In genomic region chr2:148602918-148603561, GRCh38 we compare ENCODE assay signal across 15 cellular contexts. TPM values are rescaled to one million over a fixed set of nuclear protein-coding genes. Genes with fewer than 3 reads are reported as not detected.
DNase-seq lines count a peak whose midpoint lies in the region; ATAC-seq and TF ChIP-seq lines count a peak whose summit lies in the region.
"Had no signal": no experiment of that assay in that cellular context is flagged by ENCODE, and none has a peak within 500 bp of the region (broad histone marks: within the 10 kb centered on the region; RNA-seq: fewer than 3 reads in every experiment).

No MANE protein-coding gene starts in this region.

- no peak for TF ChIP-seq CTCF in Calu3 (IDR thresholded peaks at IDR 0.05; ENCODE audit: unreplicated experiment)

- peaks cover 10% of the 10 kb centered on the region for H3K9me3 Mint-ChIP-seq in activated T-cell treated with anti-CD3 and anti-CD28 coated beads, Interleukin-2, amount 50 U/mL, for 24 hours
- H3K9me3 Mint-ChIP-seq in Calu3 (ENCODE audit: low read depth, unreplicated experiment) = no peaks in the 10 kb centered on the region
- H3K9me3 Mint-ChIP-seq: effector memory CD8-positive, alpha-beta T cell had no signal

- no peak for DNase-seq in activated T-cell treated with anti-CD3 and anti-CD28 coated beads, Interleukin-2, amount 50 U/mL, for 24 hours
- DNase-seq in activated T-cell treated with anti-CD3 and anti-CD28 coated beads for 4 hours (no peak), Calu3 (no peak), mucosa of gallbladder (ENCODE audit: low spot score) (no peak), middle frontal gyrus (ENCODE audit: extremely low spot score, low spot score) (no peak)
- peak; percentile 53 for DNase-seq in stimulated activated CD4-positive, alpha-beta T cell treated with anti-CD3 and anti-CD28 coated beads, Interleukin-1b, Interleukin-23, amount 100 ng/mL, for 48 hours
- DNase-seq: effector memory CD8-positive, alpha-beta T cell; NCI-H2081 treated with DMSO at 0.1 percent for 48 hours; NK-92 treated with Interleukin-12 subunit alpha and Interleukin-12 subunit beta, amount 100 ng/mL, for 24 hours; uterus had no signal

- H3K27ac Mint-ChIP-seq in activated T-cell treated with anti-CD3 and anti-CD28 coated beads, Interleukin-2, amount 50 U/mL, for 24 hours = peak overlapping the region; percentile 95
- no peak overlapping the region for H3K27ac Mint-ChIP-seq in Calu3 (ENCODE audit: unreplicated experiment)
- H3K27ac Mint-ChIP-seq: brain; effector memory CD8-positive, alpha-beta T cell had no signal

- intact Hi-C loops in Calu3 (cut with micrococcal nuclease; ENCODE audit: unreplicated experiment) = no loop called here

- peaks cover 31% of the 10 kb centered on the region for H3K4me1 Mint-ChIP-seq in activated T-cell treated with anti-CD3 and anti-CD28 coated beads, Interleukin-2, amount 50 U/mL, for 24 hours (ENCODE audit: low read depth)
- no peaks in the 10 kb centered on the region for H3K4me1 Mint-ChIP-seq in Calu3 (ENCODE audit: low read depth, unreplicated experiment)
- H3K4me1 Mint-ChIP-seq: brain had no signal

- peaks cover 3% of the 10 kb centered on the region for H3K36me3 Mint-ChIP-seq in activated T-cell treated with anti-CD3 and anti-CD28 coated beads, Interleukin-2, amount 50 U/mL, for 24 hours (ENCODE audit: low read depth)
- H3K36me3 Mint-ChIP-seq in Calu3 (ENCODE audit: insufficient read depth, unreplicated experiment) = no peaks in the 10 kb centered on the region
- H3K36me3 Mint-ChIP-seq: brain had no signal

- peaks cover 8% of the 10 kb centered on the region for H3K27me3 Mint-ChIP-seq in activated T-cell treated with anti-CD3 and anti-CD28 coated beads, Interleukin-2, amount 50 U/mL, for 24 hours
- H3K27me3 Mint-ChIP-seq in Calu3 (ENCODE audit: unreplicated experiment) = peaks cover 36% of the 10 kb centered on the region

- no TSS peak for BruUV-seq in Calu3 (replicated peaks; lab: Mats Ljungman, UMichigan)

- ATAC-seq in GM21381 (IDR thresholded peaks at IDR 0.05; ENCODE audit: unreplicated experiment) (peak; percentile 7), HG03378 (IDR thresholded peaks at IDR 0.05; ENCODE audit: unreplicated experiment) (peak; percentile 12)
- ATAC-seq: effector memory CD8-positive, alpha-beta T cell; naive thymus-derived CD4-positive, alpha-beta T cell; sciatic nerve had no signal

- CTCF ChIA-PET in Calu3 (lab: Charles Lee) = no interaction called here

- peak overlapping the region; percentile 60 for H3K4me3 Mint-ChIP-seq in activated T-cell treated with anti-CD3 and anti-CD28 coated beads, Interleukin-2, amount 50 U/mL, for 24 hours
- no peak overlapping the region for H3K4me3 Mint-ChIP-seq in Calu3 (ENCODE audit: low read depth, unreplicated experiment)
- H3K4me3 Mint-ChIP-seq: brain; effector memory CD8-positive, alpha-beta T cell had no signal

RNA-seq across cellular contexts. Expression of gene EPC2, which starts 41.5 kb away (rescaled TPM):
- total RNA-seq in Calu3 (2022) (29.4 and 32.5 TPM in 2 replicates), mucosa of gallbladder (30.8 TPM)
